13 cellular contexts compared by ENCODE assay signal in the genomic region with DNA sequence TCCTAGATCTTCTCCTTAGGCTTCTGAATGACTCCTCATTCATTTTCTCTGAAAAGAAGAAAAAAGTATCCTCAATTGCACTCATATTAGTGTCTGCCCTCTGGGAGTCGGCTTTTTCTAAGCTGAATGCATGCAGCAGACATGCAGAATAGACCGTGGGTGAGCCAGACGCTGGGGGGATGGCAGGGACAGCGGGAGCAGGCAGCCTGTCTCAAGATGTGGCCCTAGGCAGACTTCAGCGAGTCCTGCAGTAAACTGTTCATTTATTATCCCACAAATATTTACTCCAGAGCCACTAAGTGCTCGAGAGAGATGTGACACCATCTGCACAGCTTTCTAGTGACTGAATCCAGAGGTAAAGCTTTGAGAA.
DNase-seq lines count a peak whose midpoint lies in the region; TF ChIP-seq lines count a peak whose summit lies in the region.
"Had no signal": no experiment of that assay in that cellular context is flagged by ENCODE, and none has a peak within 500 bp of the region (broad histone marks: within the 10 kb centered on the region; RNA-seq: fewer than 3 reads in every experiment).

No MANE protein-coding gene starts in this region.

- DNase-seq in GM23248 (peak; percentile 46), NCI-H2227 (lab: John Stamatoyannopoulos, UW; ENCODE audit: unreplicated experiment) (peak; percentile 41), fibroblast of lung (ENCODE audit: low read depth in 2 of 2) (no peak), sigmoid colon (no peak), erythroblast (lab: John Stamatoyannopoulos, UW) (no peak), spleen (no peak)
- DNase-seq in activated naive CD4-positive, alpha-beta T cell (lab: John Stamatoyannopoulos, UW) = no peak
- DNase-seq: activated CD8-positive, alpha-beta T cell treated with anti-CD3 and anti-CD28 coated beads, Interleukin-2, amount 10 ng/mL, durations not matched to agents 7 days and 5 days; activated naive CD4-positive, alpha-beta T cell treated with anti-CD3 and anti-CD28 coated beads, Interleukin-2, amount 10 ng/mL, durations not matched to agents 7 days and 5 days; COR-L47; NCI-H2081; stimulated activated CD4-positive, alpha-beta T cell treated with anti-CD3 and anti-CD28 coated beads, Interleukin-4, amount 100 ng/mL, for 4 hours; T-helper 9 cell had no signal

- H3K9me3 ChIP-seq in GM23248 (ENCODE audit: low read depth) = no peaks in the 10 kb centered on the region
- no peaks in the 10 kb centered on the region for H3K9me3 ChIP-seq in fibroblast of lung (ENCODE audit: control insufficient read depth, insufficient read depth, low read depth, low read length)
- peaks cover 0 to 2% (median 0%) of the 10 kb centered on the region in 4 donors for H3K9me3 ChIP-seq in sigmoid colon
- peaks cover 0 to 6% (median 0%) of the 10 kb centered on the region in 8 donors for H3K9me3 ChIP-seq in spleen

- peak overlapping the region; percentile 34; the same call in 1 of the 2 replicates for H2AFZ ChIP-seq in GM23248
- peak overlapping the region; percentile 88 for H2AFZ ChIP-seq in fibroblast of lung (ENCODE audit: low read length)

- no peak overlapping the region for H3K9ac ChIP-seq in GM23248
- no peak overlapping the region for H3K9ac ChIP-seq in fibroblast of lung (ENCODE audit: insufficient read depth, low read length)

- H3K4me1 ChIP-seq in GM23248 (ENCODE audit: insufficient read depth) = peaks cover 36% of the 10 kb centered on the region
- peaks cover 23% of the 10 kb centered on the region for H3K4me1 ChIP-seq in fibroblast of lung (ENCODE audit: control insufficient read depth, extremely low read depth, insufficient read depth, low read length)
- H3K4me1 ChIP-seq in sigmoid colon = peaks cover 0 to 40% (median 30%) of the 10 kb centered on the region in 4 donors
- peaks cover 0 to 9% (median 3%) of the 10 kb centered on the region in 6 donors for H3K4me1 ChIP-seq in spleen

- TF ChIP-seq POLR2A in sigmoid colon (IDR thresholded peaks at IDR 0.05) = no peak
- TF ChIP-seq POLR2A in erythroblast (IDR thresholded peaks at IDR 0.05; ENCODE audit: low read length) = no peak
- no peak for TF ChIP-seq POLR2A in spleen (IDR thresholded peaks at IDR 0.05)

- H3K27me3 ChIP-seq in GM23248 (replicated peaks; ENCODE audit: insufficient read depth) (no peaks in the 10 kb centered on the region), fibroblast of lung (ENCODE audit: control insufficient read depth, insufficient read depth, low read length) (no peaks in the 10 kb centered on the region), sigmoid colon (no peaks in the 10 kb centered on the region), spleen (replicated peaks in 1 of 7) (no peaks in the 10 kb centered on the region)

- intact Hi-C loops in sigmoid colon (cut with DNase I) (no loop called here), spleen (cut with DNase I; ENCODE audit: low total_unique reads) (no loop called here)

- peaks cover 29% of the 10 kb centered on the region for H3F3A ChIP-seq in GM23248 (ENCODE audit: insufficient read depth)

- no peaks in the 10 kb centered on the region for H4K20me1 ChIP-seq in GM23248 (ENCODE audit: insufficient read depth)
- no peaks in the 10 kb centered on the region for H4K20me1 ChIP-seq in fibroblast of lung (ENCODE audit: control insufficient read depth, extremely low read depth, insufficient read depth, low read length)

- H3K79me2 ChIP-seq in GM23248 (ENCODE audit: insufficient read depth) = no peaks in the 10 kb centered on the region
- H3K79me2 ChIP-seq in fibroblast of lung (ENCODE audit: control insufficient read depth, insufficient read depth, low read length) = no peaks in the 10 kb centered on the region

- TF ChIP-seq CTCF in fibroblast of lung (conservative IDR thresholded peaks at IDR 0.05 in 1 of 2, IDR thresholded peaks at IDR 0.05 in 1 of 2; ENCODE audit: low read depth in 1 of 2, low read length in 2 of 2) (no peak), sigmoid colon (IDR thresholded peaks at IDR 0.05) (no peak), spleen (IDR thresholded peaks at IDR 0.05 in 8 of 11, conservative IDR thresholded peaks at IDR 0.05 in 3 of 11) (no peak)

- 46 to 54% methylated on average over 6 of the region's 6 CpGs for WGBS in GM23248 (ENCODE audit: low coverage in 1 of 2, low lambda C conversion rate in 2 of 2, missing lambda C conversion rate in 2 of 2), 2 experiments
- WGBS in sigmoid colon, 2 donors = 72 to 76% methylated on average over 6 of the region's 6 CpGs
- WGBS in spleen, 5 donors = 76 to 89% (median 82%) methylated on average over 6 of the region's 6 CpGs

- no peak for TF ChIP-seq EP300 in sigmoid colon (IDR thresholded peaks at IDR 0.05)

- H3K36me3 ChIP-seq in GM23248 (ENCODE audit: low read depth) (no peaks in the 10 kb centered on the region), fibroblast of lung (ENCODE audit: control insufficient read depth, insufficient read depth, low read length) (no peaks in the 10 kb centered on the region), sigmoid colon (no peaks in the 10 kb centered on the region), spleen (no peaks in the 10 kb centered on the region)

- no peaks in the 10 kb centered on the region for H3K9me2 ChIP-seq in GM23248 (ENCODE audit: insufficient read depth)

- H3K4me3 ChIP-seq in GM23248 (no peak overlapping the region), fibroblast of lung (replicated peaks in 1 of 4; ENCODE audit: control extremely low read depth in 1 of 4, insufficient read depth in 1 of 4, low read depth in 3 of 4, low read length in 4 of 4) (no peak overlapping the region), sigmoid colon (no peak overlapping the region), spleen (no peak overlapping the region)

- in situ Hi-C loops in GM23248 (cut with MboI) = no loop called here

- no peak overlapping the region for H3K27ac ChIP-seq in GM23248
- H3K27ac ChIP-seq in fibroblast of lung (ENCODE audit: insufficient read depth, low read length) = peak overlapping the region; percentile 17
- peak overlapping the region in 3 of 4 donors; percentile 48 to 64 (median 56) for H3K27ac ChIP-seq in sigmoid colon
- no peak overlapping the region for H3K27ac ChIP-seq in spleen

- H3K4me2 ChIP-seq in GM23248 (ENCODE audit: unreplicated experiment) (no peak overlapping the region), fibroblast of lung (ENCODE audit: extremely low read depth, insufficient read depth, low read length) (peak overlapping the region; percentile 26)

Comparison
In these comparisons a context has a peak if more than half of its experiments do, and no peak if none do; other contexts are left out.
1. DNase-seq: peak in GM23248 (single experiment) and NCI-H2227 (single experiment); none in fibroblast of lung (0 of 2), sigmoid colon (single experiment), activated naive CD4-positive, alpha-beta T cell (0 of 4), erythroblast (0 of 2) and spleen (single experiment).
2. H3K27ac ChIP-seq: peak in fibroblast of lung (single experiment) and sigmoid colon (3 of 4); none in GM23248 (single experiment) and spleen (0 of 8).